ENCODE assay signal across 10 cellular contexts in the genomic region with DNA sequence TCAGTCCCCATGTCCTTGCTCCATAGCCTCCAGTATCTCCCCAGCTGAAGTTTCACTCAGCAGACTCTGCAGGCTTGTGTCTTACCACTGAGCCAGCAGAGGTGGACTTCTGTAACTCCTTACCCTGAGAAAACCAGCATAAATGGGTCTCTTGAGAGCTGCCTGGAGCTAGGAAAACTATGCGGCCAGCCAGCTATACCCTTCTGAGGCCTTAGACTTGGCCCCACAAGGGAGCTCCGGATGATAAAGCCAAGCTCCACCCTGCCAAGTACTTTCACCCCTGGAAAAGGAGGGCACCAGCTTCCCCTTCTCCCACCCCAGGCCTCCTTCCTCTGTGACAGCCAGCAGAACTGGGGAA. TPM values are rescaled to one million over a fixed set of nuclear protein-coding genes. Genes with fewer than 3 reads are reported as not detected.
DNase-seq lines count a peak whose midpoint lies in the region; ATAC-seq and TF ChIP-seq lines count a peak whose summit lies in the region.
"Had no signal": no experiment of that assay in that cellular context is flagged by ENCODE, and none has a peak within 500 bp of the region (broad histone marks: within the 10 kb centered on the region; RNA-seq: fewer than 3 reads in every experiment).

No MANE protein-coding gene starts in this region.

- H3K9me3 ChIP-seq in ascending aorta: no peaks in the 10 kb centered on the region
- H3K9me3 ChIP-seq in vagina: no peaks in the 10 kb centered on the region

- peak in 4 of 6 experiments; percentile 33 to 52 (median 46) for DNase-seq in stimulated activated naive CD4-positive, alpha-beta T cell (lab: John Stamatoyannopoulos, UW)
- no peak for DNase-seq in stimulated activated naive CD4-positive, alpha-beta T cell treated with Interleukin-2 at 50 U/mL for 16 hours (lab: John Stamatoyannopoulos, UW)
- DNase-seq in ascending aorta (ENCODE audit: low spot score in 2 of 2): no peak
- DNase-seq in natural killer cell: no peak
- no peak for DNase-seq in vagina (ENCODE audit: extremely low spot score in 2 of 2)
- DNase-seq in DMS114 treated with DMSO at 0.1 percent for 48 hours (lab: John Stamatoyannopoulos, UW; ENCODE audit: unreplicated experiment): no peak
- DNase-seq in epidermal melanocyte (ENCODE audit: insufficient read length, low spot score): no peak
- DNase-seq in NCI-H1092 (lab: John Stamatoyannopoulos, UW): no peak
- DNase-seq: AML-193, NCI-H2171 had no signal

- intact Hi-C loops in ascending aorta (cut with DNase I) (no loop called here), natural killer cell (cut with micrococcal nuclease) (no loop called here), vagina (cut with DNase I) (no loop called here)

- H3K4me3 Mint-ChIP-seq in natural killer cell: peak overlapping the region; percentile 84

- H3K36me3 ChIP-seq in ascending aorta (peaks cover 4 to 8% of the 10 kb centered on the region in 2 donors), vagina (peaks cover 1 to 6% of the 10 kb centered on the region in 2 donors)

- ATAC-seq in natural killer cell: peak in 2 of 3 donors; percentile 0 to 1

- H3K4me1 ChIP-seq in ascending aorta: peaks cover 10 to 18% of the 10 kb centered on the region in 2 donors
- H3K4me1 ChIP-seq in vagina: peaks cover 45% of the 10 kb centered on the region

- peaks cover 81 to 83% of the 10 kb centered on the region in 2 donors for H3K4me1 Mint-ChIP-seq in natural killer cell

- H3K27ac Mint-ChIP-seq in natural killer cell: peak overlapping the region; percentile 97 to 100

- no peak for TF ChIP-seq POLR2A in vagina (IDR thresholded peaks at IDR 0.05)

- no peaks in the 10 kb centered on the region for H3K27me3 ChIP-seq in ascending aorta
- H3K27me3 ChIP-seq in vagina: no peaks in the 10 kb centered on the region

- no peaks in the 10 kb centered on the region for H3K9me3 Mint-ChIP-seq in natural killer cell

- H3K4me3 ChIP-seq in ascending aorta: no peak overlapping the region
- no peak overlapping the region for H3K4me3 ChIP-seq in vagina

- H3K27ac ChIP-seq in ascending aorta: peak overlapping the region; percentile 41 to 50
- H3K27ac ChIP-seq in vagina: peak overlapping the region; percentile 22

- TF ChIP-seq CTCF in ascending aorta (IDR thresholded peaks at IDR 0.05) (no peak), natural killer cell (IDR thresholded peaks at IDR 0.05) (no peak), vagina (IDR thresholded peaks at IDR 0.05) (no peak)

- no peaks in the 10 kb centered on the region for H3K27me3 Mint-ChIP-seq in natural killer cell (ENCODE audit: low read depth in 2 of 2)

- no peaks in the 10 kb centered on the region for H3K36me3 Mint-ChIP-seq in natural killer cell

RNA-seq across cellular contexts. Expression of a gene that starts 12.1 kb away (rescaled TPM):
- total RNA-seq in ascending aorta (57.7 TPM), natural killer cell (1,000 to 10,000 TPM; 1,190 to 1,513 (median 1,282) TPM), vagina (49.8 TPM)

Comparison
In these comparisons a context has a peak if more than half of its experiments do, and no peak if none do; other contexts are left out.
1. DNase-seq: peak in stimulated activated naive CD4-positive, alpha-beta T cell (4 of 6); none in stimulated activated naive CD4-positive, alpha-beta T cell treated with Interleukin-2 at 50 U/mL for 16 hours (single experiment), ascending aorta (0 of 2), natural killer cell (single experiment), vagina (0 of 2), DMS114 treated with DMSO at 0.1 percent for 48 hours (single experiment), epidermal melanocyte (single experiment) and NCI-H1092 (single experiment).
2. RNA of a gene that starts 12.1 kb away (total RNA-seq): 1,190 to 1,513 TPM in natural killer cell; 57.7 TPM in ascending aorta (single experiment) and 49.8 TPM in vagina (single experiment); every median in the first group is over 10 times any median in the second.